In genomic region chr9:124021385-124021769, GRCh38 we compare ENCODE assay signal across 19 cellular contexts. TPM values are rescaled to one million over a fixed set of nuclear protein-coding genes. Genes with fewer than 3 reads are reported as not detected.
"Had no signal": no experiment of that assay in that cellular context is flagged by ENCODE, and none has a peak within 500 bp of the region (broad histone marks: within the 10 kb centered on the region; RNA-seq: fewer than 3 reads in every experiment).

No MANE protein-coding gene starts in this region.

- H3K36me3 ChIP-seq: gastrocnemius medialis, tibial nerve, uterus had no signal

- H3K9me3 Mint-ChIP-seq: activated naive CD8-positive, alpha-beta T cell treated with anti-CD3 and anti-CD28 coated beads, Interleukin-2, amount 10 ng/mL, durations not matched to agents 7 days and 5 days; activated T-cell treated with anti-CD3 and anti-CD28 coated beads, Interleukin-2, amount 50 U/mL, for 24 hours had no signal

- H3K4me3 ChIP-seq: gastrocnemius medialis, tibial nerve, uterus had no signal

- H3K27ac Mint-ChIP-seq: activated naive CD8-positive, alpha-beta T cell treated with anti-CD3 and anti-CD28 coated beads, Interleukin-2, amount 10 ng/mL, durations not matched to agents 7 days and 5 days; activated T-cell treated with anti-CD3 and anti-CD28 coated beads, Interleukin-2, amount 50 U/mL, for 24 hours; nephron had no signal

- ATAC-seq: activated CD4-positive, CD25-positive, alpha-beta regulatory T cell treated with anti-CD3 and anti-CD28 coated beads, Interleukin-2, amount 50 U/mL, for 24 hours; gastrocnemius medialis; left lobe of liver had no signal

- H3K27ac ChIP-seq: gastrocnemius medialis, tibial nerve, uterus had no signal

- H3K4me3 Mint-ChIP-seq: activated naive CD8-positive, alpha-beta T cell treated with anti-CD3 and anti-CD28 coated beads, Interleukin-2, amount 10 ng/mL, durations not matched to agents 7 days and 5 days; activated T-cell treated with anti-CD3 and anti-CD28 coated beads, Interleukin-2, amount 50 U/mL, for 24 hours; nephron had no signal

- FAIRE-seq: keratinocyte had no signal

- H3K9me3 ChIP-seq: gastrocnemius medialis, tibial nerve, uterus had no signal

- DNase-seq: activated effector memory CD4-positive, alpha-beta T cell treated with anti-CD3 and anti-CD28 coated beads, Interleukin-2, amount 50 U/mL, for 16 hours; activated naive CD8-positive, alpha-beta T cell treated with anti-CD3 and anti-CD28 coated beads, Interleukin-2, amount 10 ng/mL, durations not matched to agents 7 days and 5 days; activated T-cell treated with anti-CD3 and anti-CD28 coated beads, Interleukin-2, amount 50 U/mL, for 24 hours; dermis blood vessel endothelial cell; erythroblast; gastrocnemius medialis; occipital lobe; stimulated activated CD4-positive, alpha-beta T cell treated with anti-CD3 and anti-CD28 coated beads, Interleukin-4, amount 100 ng/mL, for 1 hour; stimulated activated naive CD4-positive, alpha-beta T cell treated with Interleukin-2 at 50 U/mL for 16 hours; substantia nigra; T-helper 9 cell; uterus had no signal

RNA-seq across cellular contexts. Expression of gene LHX2, which starts 9.8 kb away (rescaled TPM):
- total RNA-seq: activated naive CD8-positive, alpha-beta T cell treated with anti-CD3 and anti-CD28 coated beads, Interleukin-2, amount 10 ng/mL, durations not matched to agents 7 days and 5 days; dermis blood vessel endothelial cell; gastrocnemius medialis; lung microvascular endothelial cell; posterior vena cava; tibial nerve had no signal
